Comparison of ENCODE assay signal across 2 cellular contexts in the genomic region with DNA sequence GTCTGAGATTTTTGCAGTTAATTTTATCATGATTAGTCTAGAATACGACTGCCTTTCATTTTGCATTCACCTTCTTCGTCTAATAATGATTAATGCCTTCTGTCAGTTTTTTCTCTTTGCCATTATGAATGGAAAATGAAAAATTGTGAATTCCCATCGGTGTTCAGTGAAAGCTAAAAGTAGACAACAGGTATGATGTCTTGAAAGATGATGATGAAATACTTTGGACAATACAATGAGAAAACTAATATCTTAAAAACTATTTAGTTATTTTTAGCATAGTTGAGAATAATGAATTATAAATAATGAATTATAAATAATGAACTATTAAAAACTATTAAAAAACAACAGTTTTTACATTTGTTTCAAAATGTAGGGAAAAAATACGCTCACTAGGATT.
A peak's percentile ranks its signal among the peaks of the same experiment; 100 is the strongest.
TF ChIP-seq lines count a peak whose summit lies in the region.

No MANE protein-coding gene starts in this region.

TF ChIP-seq in K562, 482 proteins besides CTCF, POLR2A, EP300 and RAD21:
- TF ChIP-seq CEBPG (CRISPR knock-in tag; IDR thresholded peaks at IDR 0.05) (no peak), CEBPG (tag; conservative IDR thresholded peaks at IDR 0.05 in 1 of 2, IDR thresholded peaks at IDR 0.05 in 1 of 2) (peak in 1 of 2 experiments; percentile 56; a peak in 2 of 4 replicates), CEBPB (tag; IDR thresholded peaks at IDR 0.05) (peak; percentile 40; the same call in 1 of the 2 replicates), DIDO1 (tag; IDR thresholded peaks at IDR 0.05; ENCODE audit: low read depth) (no peak)
- TF ChIP-seq, protein P1, sequence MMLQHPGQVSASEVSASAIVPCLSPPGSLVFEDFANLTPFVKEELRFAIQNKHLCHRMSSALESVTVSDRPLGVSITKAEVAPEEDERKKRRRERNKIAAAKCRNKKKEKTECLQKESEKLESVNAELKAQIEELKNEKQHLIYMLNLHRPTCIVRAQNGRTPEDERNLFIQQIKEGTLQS (IDR thresholded peaks at IDR 0.05): peak; percentile 83
- TF ChIP-seq, protein P1 (CRISPR knock-in tag; conservative IDR thresholded peaks at IDR 0.05): no peak
TF ChIP-seq in K562: peak in this region for 3.

TF ChIP-seq in neural cell, 6 proteins besides CTCF, POLR2A, EP300 and RAD21:
- TF ChIP-seq EZH2 (IDR thresholded peaks at IDR 0.05; ENCODE audit: borderline replicate concordance, insufficient read depth, low read length, poor library complexity, severe bottlenecking) (no peak), TAF1 (IDR thresholded peaks at IDR 0.05; ENCODE audit: low read depth) (no peak), POLR2AphosphoS5 (IDR thresholded peaks at IDR 0.05) (no peak), SMC3 (conservative IDR thresholded peaks at IDR 0.05; ENCODE audit: poor library complexity) (no peak), MXI1 (conservative IDR thresholded peaks at IDR 0.05; ENCODE audit: poor library complexity, severe bottlenecking) (no peak)
- TF ChIP-seq, protein P2, sequence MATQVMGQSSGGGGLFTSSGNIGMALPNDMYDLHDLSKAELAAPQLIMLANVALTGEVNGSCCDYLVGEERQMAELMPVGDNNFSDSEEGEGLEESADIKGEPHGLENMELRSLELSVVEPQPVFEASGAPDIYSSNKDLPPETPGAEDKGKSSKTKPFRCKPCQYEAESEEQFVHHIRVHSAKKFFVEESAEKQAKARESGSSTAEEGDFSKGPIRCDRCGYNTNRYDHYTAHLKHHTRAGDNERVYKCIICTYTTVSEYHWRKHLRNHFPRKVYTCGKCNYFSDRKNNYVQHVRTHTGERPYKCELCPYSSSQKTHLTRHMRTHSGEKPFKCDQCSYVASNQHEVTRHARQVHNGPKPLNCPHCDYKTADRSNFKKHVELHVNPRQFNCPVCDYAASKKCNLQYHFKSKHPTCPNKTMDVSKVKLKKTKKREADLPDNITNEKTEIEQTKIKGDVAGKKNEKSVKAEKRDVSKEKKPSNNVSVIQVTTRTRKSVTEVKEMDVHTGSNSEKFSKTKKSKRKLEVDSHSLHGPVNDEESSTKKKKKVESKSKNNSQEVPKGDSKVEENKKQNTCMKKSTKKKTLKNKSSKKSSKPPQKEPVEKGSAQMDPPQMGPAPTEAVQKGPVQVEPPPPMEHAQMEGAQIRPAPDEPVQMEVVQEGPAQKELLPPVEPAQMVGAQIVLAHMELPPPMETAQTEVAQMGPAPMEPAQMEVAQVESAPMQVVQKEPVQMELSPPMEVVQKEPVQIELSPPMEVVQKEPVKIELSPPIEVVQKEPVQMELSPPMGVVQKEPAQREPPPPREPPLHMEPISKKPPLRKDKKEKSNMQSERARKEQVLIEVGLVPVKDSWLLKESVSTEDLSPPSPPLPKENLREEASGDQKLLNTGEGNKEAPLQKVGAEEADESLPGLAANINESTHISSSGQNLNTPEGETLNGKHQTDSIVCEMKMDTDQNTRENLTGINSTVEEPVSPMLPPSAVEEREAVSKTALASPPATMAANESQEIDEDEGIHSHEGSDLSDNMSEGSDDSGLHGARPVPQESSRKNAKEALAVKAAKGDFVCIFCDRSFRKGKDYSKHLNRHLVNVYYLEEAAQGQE (IDR thresholded peaks at IDR 0.05; ENCODE audit: borderline replicate concordance): no peak
